19 cellular contexts compared by ENCODE assay signal in genomic region chr11:30155428-30155827, GRCh38.
"Had no signal": no experiment of that assay in that cellular context is flagged by ENCODE, and none has a peak within 500 bp of the region (broad histone marks: within the 10 kb centered on the region; RNA-seq: fewer than 3 reads in every experiment).

No MANE protein-coding gene starts in this region.

- DNase-seq: activated CD4-positive, alpha-beta T cell treated with anti-CD3 and anti-CD28 coated beads for 4 hours; activated CD8-positive, alpha-beta memory T cell treated with anti-CD3 and anti-CD28 coated beads, Interleukin-2, amount 50 U/mL, for 48 hours; activated CD8-positive, alpha-beta T cell treated with anti-CD3 and anti-CD28 coated beads, Interleukin-2, amount 10 ng/mL, durations not matched to agents 7 days and 5 days; activated naive CD4-positive, alpha-beta T cell treated with anti-CD3 and anti-CD28 coated beads, Interleukin-2, amount 50 U/mL, for 16 hours; activated T-cell treated with anti-CD3 and anti-CD28 coated beads, Interleukin-2, amount 50 U/mL, for 1 hour; amniotic stem cell; KG1; NCI-H1048; NCI-H1417; NCI-H1930; NCI-H2171; NCI-H2227 treated with DMSO at 0.1 percent for 48 hours; NCI-H446 treated with DMSO at 0.1 percent for 48 hours; NCI-H524 treated with DMSO at 0.1 percent for 48 hours; NCI-H748 treated with DMSO at 0.1 percent for 48 hours; OCI-M1; RPMI8226; SW 1271 had no signal

- H3K27ac ChIP-seq: SK-N-MC had no signal

- H3K4me3 ChIP-seq: SK-N-MC had no signal
